In genomic region chr3:125410922-125411321, GRCh38 we compare ENCODE assay signal across 21 cellular contexts. TPM values are rescaled to one million over a fixed set of nuclear protein-coding genes. Genes with fewer than 3 reads are reported as not detected.
DNase-seq lines count a peak whose midpoint lies in the region; ATAC-seq and TF ChIP-seq lines count a peak whose summit lies in the region.
"Had no signal": no experiment of that assay in that cellular context is flagged by ENCODE, and none has a peak within 500 bp of the region (broad histone marks: within the 10 kb centered on the region; RNA-seq: fewer than 3 reads in every experiment).

No MANE protein-coding gene starts in this region.

- DNase-seq in cardiac septum (ENCODE audit: low spot score) = peak; percentile 31
- DNase-seq in Right ventricle myocardium superior = no peak
- DNase-seq in HFFc6 = no peak
- no peak for DNase-seq in endodermal cell
- DNase-seq in mesenteric fat pad (ENCODE audit: low spot score) = peak; percentile 33
- DNase-seq in chondrocyte (ENCODE audit: low spot score) = no peak
- no peak for DNase-seq in NCI-H128 (lab: John Stamatoyannopoulos, UW; ENCODE audit: unreplicated experiment)
- DNase-seq in stimulated activated naive CD8-positive, alpha-beta T cell treated with anti-CD3 and anti-CD28 coated beads, Interleukin-15, Interleukin-2, amounts not matched to agents 100 U/mL and 50 U/mL, for 24 hours = no peak
- DNase-seq: CD4-positive, alpha-beta T cell; CD8-positive, alpha-beta memory T cell; DMS 273 treated with DMSO at 0.1 percent for 48 hours; DMS79; EL; GDM1; GM23248; H9 had no signal

- H3K27ac Mint-ChIP-seq in HFFc6 = no peak overlapping the region
- no peak overlapping the region for H3K27ac Mint-ChIP-seq in endodermal cell
- H3K27ac Mint-ChIP-seq in chondrocyte (ENCODE audit: unreplicated experiment) = no peak overlapping the region
- H3K27ac Mint-ChIP-seq: B cell; CD14-positive monocyte; CD4-positive, alpha-beta T cell; CD8-positive, alpha-beta memory T cell; H9 had no signal

- no peak overlapping the region for H3K9ac ChIP-seq in endodermal cell (ENCODE audit: extremely low read depth, low read length, poor library complexity, severe bottlenecking)
- H3K9ac ChIP-seq: BLaER1 treated with 17β-estradiol and CSF1 and Interleukin-3, amounts not matched to agents 10 nM and 100 nM; GM23248 had no signal

- 95 to 100% methylated on average over 1 to 6 of the region's 6 CpGs for WGBS in endodermal cell (ENCODE audit: insufficient coverage in 1 of 2, insufficient read length in 1 of 2), 2 experiments

- H3K4me1 ChIP-seq in endodermal cell (ENCODE audit: control insufficient read depth, insufficient read depth, low read length) = peaks cover 4% of the 10 kb centered on the region

- H3K27me3 Mint-ChIP-seq in HFFc6 (ENCODE audit: insufficient read depth) (peaks cover 10% of the 10 kb centered on the region; the same call in 1 of the 2 replicates), endodermal cell (ENCODE audit: insufficient read depth) (peaks cover 10% of the 10 kb centered on the region), chondrocyte (ENCODE audit: low read depth) (peaks cover 2% of the 10 kb centered on the region)

- peak; percentile 20; the same call in 1 of the 2 replicates for TF ChIP-seq CTCF in HFFc6 (IDR thresholded peaks at IDR 0.05)
- peak; percentile 11 for TF ChIP-seq CTCF in endodermal cell (conservative IDR thresholded peaks at IDR 0.05)
- no peak for TF ChIP-seq CTCF in chondrocyte (IDR thresholded peaks at IDR 0.05)

- no peak overlapping the region for H3K4me3 Mint-ChIP-seq in HFFc6
- H3K4me3 Mint-ChIP-seq in endodermal cell = no peak overlapping the region
- H3K4me3 Mint-ChIP-seq in chondrocyte (ENCODE audit: unreplicated experiment) = no peak overlapping the region
- H3K4me3 Mint-ChIP-seq: B cell; CD14-positive monocyte; CD4-positive, alpha-beta T cell; CD8-positive, alpha-beta memory T cell; H9 had no signal

- no peaks in the 10 kb centered on the region for H3K36me3 ChIP-seq in endodermal cell (ENCODE audit: control insufficient read depth, insufficient read depth, low read length)
- H3K36me3 ChIP-seq: BLaER1 treated with 17β-estradiol and CSF1 and Interleukin-3, amounts not matched to agents 10 nM and 100 nM had no signal

- H3K36me3 Mint-ChIP-seq in HFFc6 (ENCODE audit: low read depth) (no peaks in the 10 kb centered on the region), endodermal cell (ENCODE audit: low read depth) (no peaks in the 10 kb centered on the region), chondrocyte (ENCODE audit: low read depth) (no peaks in the 10 kb centered on the region)
- H3K36me3 Mint-ChIP-seq: CD14-positive monocyte; CD8-positive, alpha-beta memory T cell had no signal

- no peak for ATAC-seq in Right ventricle myocardium superior (ENCODE audit: poor library complexity)
- ATAC-seq in stimulated activated naive CD8-positive, alpha-beta T cell treated with anti-CD3 and anti-CD28 coated beads, Interleukin-15, Interleukin-2, amounts not matched to agents 100 U/mL and 50 U/mL, for 24 hours = no peak
- ATAC-seq: GM12878 had no signal

- no peaks in the 10 kb centered on the region for H3K27me3 ChIP-seq in endodermal cell (ENCODE audit: control insufficient read depth, insufficient read depth, low read length, poor library complexity, severe bottlenecking)
- H3K27me3 ChIP-seq: BLaER1 treated with 17β-estradiol and CSF1 and Interleukin-3, amounts not matched to agents 10 nM and 100 nM had no signal

- H3K9me3 Mint-ChIP-seq in HFFc6 (no peaks in the 10 kb centered on the region), endodermal cell (peaks cover 10% of the 10 kb centered on the region), chondrocyte (ENCODE audit: low read depth) (no peaks in the 10 kb centered on the region)

- intact Hi-C loops in cardiac septum (cut with DNase I) = no loop called here
- intact Hi-C loops in Right ventricle myocardium superior (cut with DNase I) = no loop called here

- H3K4me3 ChIP-seq in endodermal cell (ENCODE audit: low read length) = no peak overlapping the region
- H3K4me3 ChIP-seq: BLaER1 treated with 17β-estradiol and CSF1 and Interleukin-3, amounts not matched to agents 10 nM and 100 nM; GM12878; GM23248 had no signal

- no peak overlapping the region for H3K27ac ChIP-seq in endodermal cell (ENCODE audit: low read depth, low read length)
- H3K27ac ChIP-seq: 22Rv1; BLaER1 treated with 17β-estradiol and CSF1 and Interleukin-3, amounts not matched to agents 10 nM and 100 nM; GM23248 had no signal

- H3K9me3 ChIP-seq in endodermal cell (ENCODE audit: control insufficient read depth, low read length) = peaks cover 8% of the 10 kb centered on the region

- H3K4me1 Mint-ChIP-seq in HFFc6 (ENCODE audit: low read depth) = no peaks in the 10 kb centered on the region
- peaks cover 2% of the 10 kb centered on the region for H3K4me1 Mint-ChIP-seq in endodermal cell
- no peaks in the 10 kb centered on the region for H3K4me1 Mint-ChIP-seq in chondrocyte (ENCODE audit: low read depth)
- H3K4me1 Mint-ChIP-seq: CD14-positive monocyte, H9 had no signal

RNA-seq across cellular contexts. Expression of gene ZNF148, which starts 35.8 kb away (rescaled TPM):
- total RNA-seq in cardiac septum (44.2 TPM), Right ventricle myocardium superior (45.2 TPM), endodermal cell (10 to 100 TPM; 33.8 to 37.8 TPM), mesenteric fat pad (33.1 TPM), chondrocyte (45.9 to 50.6 TPM (median 49.9 TPM) in 3 replicates)
- total RNA-seq in HFFc6 (2021; fragmentation: NEBNext Ultra II Directional; extraction: Animal tissue kit (Norgen Biotek cat#: 25700)) = 10 to 100 TPM; 41.4 to 51.4 (median 47.5) TPM
- 20.2 TPM for polyA plus RNA-seq in endodermal cell (2013, experiment 1 of 2)
- polyA plus RNA-seq in endodermal cell (2013, experiment 2 of 2) = 20.1 TPM

Comparison
In these comparisons a context has a peak if more than half of its experiments do, and no peak if none do; other contexts are left out.
1. DNase-seq: peak in cardiac septum (single experiment) and mesenteric fat pad (single experiment); none in Right ventricle myocardium superior (single experiment), HFFc6 (single experiment), endodermal cell (single experiment), chondrocyte (single experiment), NCI-H128 (single experiment) and stimulated activated naive CD8-positive, alpha-beta T cell treated with anti-CD3 and anti-CD28 coated beads, Interleukin-15, Interleukin-2, amounts not matched to agents 100 U/mL and 50 U/mL, for 24 hours (single experiment).